Comparison of ENCODE assay signal across 1 cellular context in the genomic region with DNA sequence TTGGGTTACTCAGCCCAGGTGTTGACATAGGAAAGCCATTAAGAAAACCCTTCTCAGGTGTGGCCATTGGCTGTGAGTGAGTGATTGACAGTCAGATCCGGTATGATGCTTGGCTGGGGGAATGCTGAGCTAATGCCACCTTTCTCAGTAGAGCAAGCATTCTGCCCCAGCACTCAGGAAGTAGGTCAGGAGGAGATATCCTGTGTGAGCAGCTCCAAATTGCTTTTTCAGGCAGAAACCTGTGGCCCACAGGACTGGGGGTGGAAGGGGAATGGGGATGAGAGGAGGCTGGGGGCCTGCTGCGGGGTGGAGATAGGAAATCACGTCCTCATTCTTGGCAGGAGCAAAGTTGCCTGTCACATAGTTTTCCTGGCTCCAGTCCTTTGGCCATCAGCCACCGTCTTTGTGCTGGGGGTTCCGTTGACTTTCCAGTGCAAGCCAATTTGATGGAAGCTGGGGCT.
TF ChIP-seq lines count a peak whose summit lies in the region.

No MANE protein-coding gene starts in this region.

TF ChIP-seq in WTC11, 78 proteins besides CTCF, POLR2A, EP300 and RAD21 (continued from another document):
- TF ChIP-seq, protein P1, sequence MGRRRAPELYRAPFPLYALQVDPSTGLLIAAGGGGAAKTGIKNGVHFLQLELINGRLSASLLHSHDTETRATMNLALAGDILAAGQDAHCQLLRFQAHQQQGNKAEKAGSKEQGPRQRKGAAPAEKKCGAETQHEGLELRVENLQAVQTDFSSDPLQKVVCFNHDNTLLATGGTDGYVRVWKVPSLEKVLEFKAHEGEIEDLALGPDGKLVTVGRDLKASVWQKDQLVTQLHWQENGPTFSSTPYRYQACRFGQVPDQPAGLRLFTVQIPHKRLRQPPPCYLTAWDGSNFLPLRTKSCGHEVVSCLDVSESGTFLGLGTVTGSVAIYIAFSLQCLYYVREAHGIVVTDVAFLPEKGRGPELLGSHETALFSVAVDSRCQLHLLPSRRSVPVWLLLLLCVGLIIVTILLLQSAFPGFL (CRISPR knock-in tag; IDR thresholded peaks at IDR 0.05; ENCODE audit: borderline replicate concordance) = no peak
- TF ChIP-seq ZNF396 (CRISPR knock-in tag; IDR thresholded peaks at IDR 0.05; ENCODE audit: borderline replicate concordance) (no peak), KAT7 (CRISPR knock-in tag; IDR thresholded peaks at IDR 0.05; ENCODE audit: borderline replicate concordance) (no peak), ZNF423 (CRISPR knock-in tag; IDR thresholded peaks at IDR 0.05) (no peak), ETV6 (CRISPR knock-in tag; IDR thresholded peaks at IDR 0.05) (no peak), MXD4 (CRISPR knock-in tag; IDR thresholded peaks at IDR 0.05; ENCODE audit: borderline replicate concordance) (no peak), SMAD4 (CRISPR knock-in tag; IDR thresholded peaks at IDR 0.05) (no peak), FOXK1 (CRISPR knock-in tag; IDR thresholded peaks at IDR 0.05) (no peak)
